In the genomic region with DNA sequence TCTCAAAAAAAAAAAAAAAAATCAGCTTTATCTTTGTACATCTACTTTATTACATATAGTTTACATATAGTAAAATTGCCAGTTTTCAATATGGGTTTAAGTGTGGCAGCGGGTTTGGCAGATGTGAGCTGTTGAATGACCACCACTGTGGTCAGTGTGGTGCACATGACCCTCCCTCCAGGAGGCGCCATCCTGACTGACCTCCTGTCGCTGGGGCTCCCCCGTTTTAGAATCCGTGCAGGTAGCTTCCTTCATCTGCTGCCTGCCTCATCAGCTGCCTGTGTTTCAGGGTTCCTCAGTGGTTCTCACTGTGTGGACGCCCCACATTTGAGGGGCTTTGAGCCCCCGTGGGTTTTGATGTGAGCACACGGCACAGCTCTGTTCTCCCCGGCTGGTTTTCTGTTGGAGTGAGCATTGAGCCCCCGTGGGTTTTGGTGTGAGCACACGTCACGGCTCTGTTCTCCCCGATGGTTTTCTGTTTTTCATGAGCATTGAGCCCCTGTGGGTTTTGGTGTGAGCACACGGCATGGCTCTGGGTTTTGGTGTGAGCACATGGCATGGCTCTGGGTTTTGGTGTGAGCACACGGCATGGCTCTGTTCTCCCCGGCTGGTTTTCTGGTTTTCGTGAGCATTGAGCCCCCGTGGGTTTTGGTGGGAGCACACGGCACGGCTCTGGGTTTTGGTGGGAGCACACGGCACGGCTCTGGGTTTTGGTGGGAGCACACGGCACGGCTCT, we compare ENCODE assay signal across 20 cellular contexts. TPM values are rescaled to one million over a fixed set of nuclear protein-coding genes. Genes with fewer than 3 reads are reported as not detected.
DNase-seq lines count a peak whose midpoint lies in the region; ATAC-seq and TF ChIP-seq lines count a peak whose summit lies in the region.
"Had no signal": no experiment of that assay in that cellular context is flagged by ENCODE, and none has a peak within 500 bp of the region (broad histone marks: within the 10 kb centered on the region; RNA-seq: fewer than 3 reads in every experiment).

No MANE protein-coding gene starts in this region.

- H3K36me3 ChIP-seq in BLaER1 (peaks cover 39% of the 10 kb centered on the region), GM23338 (ENCODE audit: insufficient read depth) (0 out of 2 replicates have a peak, but pooled peaks cover 3% of the 10 kb centered on the region), WERI-Rb-1 (peaks cover 79% of the 10 kb centered on the region), BE2C (0 out of 2 replicates have a peak, but pooled peaks cover 3% of the 10 kb centered on the region)

- H3K4me2 ChIP-seq in BLaER1 (peak overlapping the region; percentile 99), GM23338 (no peak overlapping the region)

- peaks cover 33% of the 10 kb centered on the region for H3K79me2 ChIP-seq in GM23338 (replicated peaks; ENCODE audit: insufficient read depth)

- H3K36me3 Mint-ChIP-seq in GM23338 (ENCODE audit: low read depth) (peaks cover 59% of the 10 kb centered on the region), endothelial cell (ENCODE audit: low read depth, unreplicated experiment) (peaks cover 37% of the 10 kb centered on the region)

- no peaks in the 10 kb centered on the region for H3K27me3 ChIP-seq in BLaER1
- H3K27me3 ChIP-seq in GM23338 (ENCODE audit: insufficient read depth) = no peaks in the 10 kb centered on the region
- no peaks in the 10 kb centered on the region for H3K27me3 ChIP-seq in WERI-Rb-1 (ENCODE audit: insufficient read depth, low read depth, severe bottlenecking)
- H3K27me3 ChIP-seq in BE2C = no peaks in the 10 kb centered on the region
- H3K27me3 ChIP-seq: SJSA1 had no signal

- H2AFZ ChIP-seq in GM23338 = no peak overlapping the region

- H3K27ac Mint-ChIP-seq in GM23338 (peak overlapping the region; percentile 81; the same call in 1 of the 2 replicates), endothelial cell (ENCODE audit: unreplicated experiment) (peak overlapping the region; percentile 49)

- H3K9me3 Mint-ChIP-seq in GM23338 = no peaks in the 10 kb centered on the region; the same call in 2 of the 3 replicates
- H3K9me3 Mint-ChIP-seq in endothelial cell (ENCODE audit: unreplicated experiment) = no peaks in the 10 kb centered on the region
- H3K9me3 Mint-ChIP-seq: CD8-positive, alpha-beta memory T cell had no signal

- TF ChIP-seq CTCF in GM23338 (conservative IDR thresholded peaks at IDR 0.05; ENCODE audit: low read depth in 2 of 2) (peak; percentile 26 to 46), WERI-Rb-1 (IDR thresholded peaks at IDR 0.05; ENCODE audit: low read depth, low read length) (peak; percentile 40; the same call in 1 of the 2 replicates), endothelial cell (IDR thresholded peaks at IDR 0.05; ENCODE audit: unreplicated experiment) (no peak), BE2C (IDR thresholded peaks at IDR 0.05; ENCODE audit: low read depth, low read length) (no peak)

- no peak overlapping the region for H3K4me3 ChIP-seq in BLaER1
- no peak overlapping the region for H3K4me3 ChIP-seq in GM23338
- no peak overlapping the region for H3K4me3 ChIP-seq in WERI-Rb-1 (ENCODE audit: low read depth, low read length)
- no peak overlapping the region for H3K4me3 ChIP-seq in BE2C (ENCODE audit: low read depth, low read length)
- H3K4me3 ChIP-seq: SJSA1 had no signal

- no peaks in the 10 kb centered on the region for H3K9me2 ChIP-seq in GM23338 (ENCODE audit: insufficient read depth)

- H3K27me3 Mint-ChIP-seq in GM23338 (ENCODE audit: insufficient read depth, low read depth, poor library complexity) (peaks cover 19% of the 10 kb centered on the region), endothelial cell (ENCODE audit: unreplicated experiment) (peaks cover 12% of the 10 kb centered on the region)
- H3K27me3 Mint-ChIP-seq: CD8-positive, alpha-beta memory T cell had no signal

- DNase-seq in GM23338 (ENCODE audit: low spot score) (no peak), WERI-Rb-1 (no peak), endothelial cell (ENCODE audit: low spot score) (no peak), BE2C (no peak), putamen (ENCODE audit: low spot score) (no peak)
- no peak for DNase-seq in stimulated activated CD4-positive, alpha-beta T cell treated with anti-CD3 and anti-CD28 coated beads, Interleukin-2, amount 100 ng/mL, for 24 hours
- DNase-seq: CD8-positive, alpha-beta memory T cell; DMS79 treated with DMSO at 0.1 percent for 48 hours; GDM1; NCI-H1436; NCI-H2029; NCI-H2171; NCI-H446; NCI-H69 had no signal

- peaks cover 100% of the 10 kb centered on the region for H3K4me1 ChIP-seq in BLaER1
- no peaks in the 10 kb centered on the region for H3K4me1 ChIP-seq in GM23338 (ENCODE audit: insufficient read depth)
- H3K4me1 ChIP-seq in BE2C = no peaks in the 10 kb centered on the region

- H3K9me3 ChIP-seq in BLaER1 = no peaks in the 10 kb centered on the region
- no peaks in the 10 kb centered on the region for H3K9me3 ChIP-seq in WERI-Rb-1 (ENCODE audit: severe bottlenecking)
- H3K9me3 ChIP-seq in BE2C = no peaks in the 10 kb centered on the region
- H3K9me3 ChIP-seq: SJSA1 had no signal

- H3F3A ChIP-seq in GM23338 (replicated peaks; ENCODE audit: low read depth) = no peaks in the 10 kb centered on the region

- H3K9ac ChIP-seq in BLaER1 = no peak overlapping the region

- peak overlapping the region; percentile 61 for H3K27ac ChIP-seq in BLaER1
- no peak overlapping the region for H3K27ac ChIP-seq in GM23338 (ENCODE audit: low read depth)
- H3K27ac ChIP-seq in WERI-Rb-1 = no peak overlapping the region
- H3K27ac ChIP-seq: HL-60, SJSA1 had no signal

- H3K4me3 Mint-ChIP-seq in GM23338 = no peak overlapping the region
- no peak overlapping the region for H3K4me3 Mint-ChIP-seq in endothelial cell (ENCODE audit: unreplicated experiment)
- H3K4me3 Mint-ChIP-seq: CD8-positive, alpha-beta memory T cell had no signal

- H4K20me1 ChIP-seq in BLaER1 (no peaks in the 10 kb centered on the region; the same call in 1 of the 2 replicates), GM23338 (replicated peaks; ENCODE audit: insufficient read depth) (no peaks in the 10 kb centered on the region; the same call in 1 of the 2 replicates)

- H3K4me1 Mint-ChIP-seq in GM23338 (0 out of 3 replicates have a peak, but pooled peaks cover 2% of the 10 kb centered on the region), endothelial cell (ENCODE audit: unreplicated experiment) (peaks cover 26% of the 10 kb centered on the region)

- ATAC-seq in GM23338 = no peak
- no peak for ATAC-seq in esophagus mucosa

TF ChIP-seq in GM23338, 12 proteins besides CTCF, POLR2A, EP300 and RAD21 (continues in another document):
- TF ChIP-seq POLR2AphosphoS5 (IDR thresholded peaks at IDR 0.05; ENCODE audit: low read depth) (no peak), JUNB (IDR thresholded peaks at IDR 0.05; ENCODE audit: unreplicated experiment) (no peak), NANOG (IDR thresholded peaks at IDR 0.05; ENCODE audit: borderline replicate concordance) (no peak), STAT1 (IDR thresholded peaks at IDR 0.05; ENCODE audit: unreplicated experiment) (no peak), ZNF114 (CRISPR knock-in tag; IDR thresholded peaks at IDR 0.05) (no peak), REST (IDR thresholded peaks at IDR 0.05; ENCODE audit: unreplicated experiment) (no peak)
- TF ChIP-seq, protein P1, sequence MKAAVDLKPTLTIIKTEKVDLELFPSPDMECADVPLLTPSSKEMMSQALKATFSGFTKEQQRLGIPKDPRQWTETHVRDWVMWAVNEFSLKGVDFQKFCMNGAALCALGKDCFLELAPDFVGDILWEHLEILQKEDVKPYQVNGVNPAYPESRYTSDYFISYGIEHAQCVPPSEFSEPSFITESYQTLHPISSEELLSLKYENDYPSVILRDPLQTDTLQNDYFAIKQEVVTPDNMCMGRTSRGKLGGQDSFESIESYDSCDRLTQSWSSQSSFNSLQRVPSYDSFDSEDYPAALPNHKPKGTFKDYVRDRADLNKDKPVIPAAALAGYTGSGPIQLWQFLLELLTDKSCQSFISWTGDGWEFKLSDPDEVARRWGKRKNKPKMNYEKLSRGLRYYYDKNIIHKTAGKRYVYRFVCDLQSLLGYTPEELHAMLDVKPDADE (IDR thresholded peaks at IDR 0.05) = no peak

RNA-seq across cellular contexts. Expression of gene ZNF750, which starts 57.9 kb away (rescaled TPM):
- 0.17 TPM in 1 of 2 replicates, not detected in the other for total RNA-seq in GM23338 (2014; rRNA removed; shearing (Covaris generic))
- 0.13 and 0.19 TPM in 2 replicates for polyA plus RNA-seq in GM23338 (2016; fragmentation: Nextera tagmentation; extraction: Ambion mirVana)
- 0.31 TPM for total RNA-seq in endothelial cell (ENCODE audit: unreplicated experiment)
- 0.54 TPM for polyA plus RNA-seq in BE2C (2012; ENCODE audit: insufficient read depth, insufficient read length, low read depth)
- total RNA-seq in esophagus mucosa = 133 TPM
- total RNA-seq: CD8-positive, alpha-beta memory T cell; RPMI7951; SJSA1 had no signal
- polyA plus RNA-seq: BJ; CD8-positive, alpha-beta memory T cell had no signal

Comparison
In these comparisons a context has a peak if more than half of its experiments do, and no peak if none do; other contexts are left out.
1. CTCF ChIP-seq: peak in GM23338 (2 of 2) and WERI-Rb-1 (single experiment); none in endothelial cell (single experiment) and BE2C (single experiment).
2. RNA of gene ZNF750, which starts 57.9 kb away (total RNA-seq): 133 TPM in esophagus mucosa (single experiment); 0.31 TPM in endothelial cell (single experiment) and 0.17 TPM in GM23338; every median in the first group is over 100 times any median in the second.